35 cellular contexts compared by ENCODE assay signal in genomic region chr19:32307591-32307990, GRCh38.
"Had no signal": no experiment of that assay in that cellular context is flagged by ENCODE, and none has a peak within 500 bp of the region (broad histone marks: within the 10 kb centered on the region; RNA-seq: fewer than 3 reads in every experiment).

No MANE protein-coding gene starts in this region.

- H3K27ac Mint-ChIP-seq: activated B cell treated with CpG ODN at 0.5 μM for 24 hours; activated CD4-positive, alpha-beta memory T cell treated with anti-CD3 and anti-CD28 coated beads for 36 hours; activated naive CD4-positive, alpha-beta T cell treated with anti-CD3 and anti-CD28 coated beads for 36 hours; activated naive CD4-positive, alpha-beta T cell treated with anti-CD3 and anti-CD28 coated beads, Interleukin-2, amount 50 U/mL, for 72 hours; activated T-helper 1 cell treated with anti-CD3 and anti-CD28 coated beads, Interleukin-12 subunit alpha, Interleukin-12 subunit beta, Interleukin-2, Interleukin-4 antibody, amounts not matched to agents 30 ng/mL and 10 ng/mL and 1 ng/mL, durations not matched to agents 14 hours and 24 hours and 36 hours; T-helper 1 cell treated with Interleukin-12 subunit alpha and Interleukin-12 subunit beta and Interleukin-4 antibody, amounts not matched to agents 30 μg/mL and 1 μg/mL, for 36 hours; T-helper 2 cell treated with Interferon-gamma antibody and Interleukin-4, amounts not matched to agents 5 μg/mL and 100 μg/mL, for 36 hours had no signal

- FAIRE-seq: astrocyte had no signal

- H3K4me1 Mint-ChIP-seq: activated B cell treated with CpG ODN at 0.5 μM for 24 hours had no signal

- H3K36me3 ChIP-seq: adrenal gland, breast epithelium, SJCRH30 had no signal

- H3K9me3 ChIP-seq: adrenal gland, body of pancreas, SJCRH30 had no signal

- H3K4me3 Mint-ChIP-seq: activated B cell treated with CpG ODN at 0.5 μM for 24 hours; activated CD4-positive, alpha-beta memory T cell treated with anti-CD3 and anti-CD28 coated beads for 36 hours; activated naive CD4-positive, alpha-beta T cell treated with anti-CD3 and anti-CD28 coated beads for 36 hours; activated T-cell treated with anti-CD3 and anti-CD28 coated beads, Interleukin-2, amount 50 U/mL, for 4 hours; activated T-helper 1 cell treated with anti-CD3 and anti-CD28 coated beads, Interleukin-12 subunit alpha, Interleukin-12 subunit beta, Interleukin-2, Interleukin-4 antibody, amounts not matched to agents 30 ng/mL and 10 ng/mL and 1 ng/mL, durations not matched to agents 14 hours and 24 hours and 36 hours; T-helper 1 cell treated with Interleukin-12 subunit alpha and Interleukin-12 subunit beta and Interleukin-4 antibody, amounts not matched to agents 30 μg/mL and 1 μg/mL, for 36 hours; T-helper 2 cell treated with Interferon-gamma antibody and Interleukin-4, amounts not matched to agents 5 μg/mL and 100 μg/mL, for 36 hours had no signal

- ATAC-seq: activated naive CD4-positive, alpha-beta T cell treated with anti-CD3 and anti-CD28 coated beads, Interleukin-2, amount 50 U/mL, for 72 hours; activated T-cell treated with anti-CD3 and anti-CD28 coated beads, Interleukin-2, amount 50 U/mL, for 4 hours; body of pancreas; Panc1 had no signal

- H3K27ac ChIP-seq: adrenal gland, body of pancreas, breast epithelium, KMS-11, SJCRH30, SK-N-MC had no signal

- H3K27me3 ChIP-seq: body of pancreas, SJCRH30 had no signal

- H3K4me2 ChIP-seq: KMS-11 had no signal

- H3K4me1 ChIP-seq: adrenal gland, body of pancreas, breast epithelium, SJCRH30 had no signal

- DNase-seq: activated B cell treated with CpG ODN at 0.5 μM for 24 hours; activated CD4-positive, alpha-beta memory T cell treated with anti-CD3 and anti-CD28 coated beads for 36 hours; activated CD4-positive, alpha-beta T cell treated with anti-CD3 and anti-CD28 coated beads for 4 hours; activated CD4-positive, alpha-beta T cell treated with anti-CD3 and anti-CD28 coated beads, Interleukin-2, amount 50 U/mL, for 1 hour; activated CD4-positive, CD25-positive, alpha-beta regulatory T cell treated with anti-CD3 and anti-CD28 coated beads, Interleukin-2, amount 50 U/mL, for 72 hours; activated CD8-positive, alpha-beta memory T cell treated with anti-CD3 and anti-CD28 coated beads, Interleukin-2, amount 50 U/mL, for 4 hours; activated gamma-delta T cell treated with Interleukin-2 at 50 U/mL for 16 hours; activated naive CD4-positive, alpha-beta T cell treated with anti-CD3 and anti-CD28 coated beads for 36 hours; activated T-cell treated with anti-CD3 and anti-CD28 coated beads for 4 hours; activated T-cell treated with anti-CD3 and anti-CD28 coated beads, Interleukin-2, amount 50 U/mL, for 4 hours; adrenal gland; body of pancreas; caudate nucleus; cerebellar nuclear complex; MM.1S; MV-4-11; NCI-H1092; NCI-H1436 treated with DMSO at 0.1 percent for 48 hours; NCI-H1694 treated with DMSO at 0.1 percent for 48 hours; NCI-H2029; NCI-H446; NCI-H524; NCI-H69; NCI-H82; SHP77; SJCRH30 had no signal

- H3K9ac ChIP-seq: KMS-11 had no signal

- H3K4me3 ChIP-seq: adrenal gland, body of pancreas, breast epithelium, SJCRH30, SK-N-MC had no signal
